32 cellular contexts compared by ENCODE assay signal in genomic region chr1:59427784-59428183, GRCh38.
DNase-seq lines count a peak whose midpoint lies in the region; ATAC-seq and TF ChIP-seq lines count a peak whose summit lies in the region.
"Had no signal": no experiment of that assay in that cellular context is flagged by ENCODE, and none has a peak within 500 bp of the region (broad histone marks: within the 10 kb centered on the region; RNA-seq: fewer than 3 reads in every experiment).

No MANE protein-coding gene starts in this region.

- H3K4me3 ChIP-seq in breast epithelium (no peak overlapping the region), psoas muscle (peak overlapping the region; percentile 14)
- H3K4me3 ChIP-seq: adrenal gland, body of pancreas, dorsolateral prefrontal cortex, gastroesophageal sphincter, HAP-1, lung, mucosa of descending colon, ovary, SJSA1, spleen, tibial artery had no signal

- H3K9me3 Mint-ChIP-seq in Calu3 (ENCODE audit: low read depth, unreplicated experiment): no peaks in the 10 kb centered on the region
- H3K9me3 Mint-ChIP-seq: activated naive CD4-positive, alpha-beta T cell treated with anti-CD3 and anti-CD28 coated beads for 36 hours; CD8-positive, alpha-beta memory T cell; nephron progenitor cell had no signal

- H3K27ac Mint-ChIP-seq in Calu3 (ENCODE audit: unreplicated experiment): peak overlapping the region; percentile 86
- H3K27ac Mint-ChIP-seq: activated CD4-positive, alpha-beta memory T cell treated with anti-CD3 and anti-CD28 coated beads, Interleukin-2, amount 10 ng/mL, durations not matched to agents 7 days and 5 days; activated naive CD4-positive, alpha-beta T cell treated with anti-CD3 and anti-CD28 coated beads for 36 hours; CD8-positive, alpha-beta memory T cell; nephron progenitor cell had no signal

- no peak for DNase-seq in Calu3
- peak; percentile 71 for DNase-seq in NCI-H82 (lab: John Stamatoyannopoulos, UW)
- DNase-seq in breast epithelium (ENCODE audit: low spot score in 2 of 2): no peak
- DNase-seq in psoas muscle: no peak
- no peak for DNase-seq in NOMO-1 (lab: John Stamatoyannopoulos, UW; ENCODE audit: unreplicated experiment in 2 of 2)
- DNase-seq in GDM1 (lab: John Stamatoyannopoulos, UW): no peak
- DNase-seq in H4 (ENCODE audit: low spot score): no peak
- DNase-seq: activated CD4-positive, alpha-beta memory T cell treated with anti-CD3 and anti-CD28 coated beads, Interleukin-2, amount 10 ng/mL, durations not matched to agents 7 days and 5 days; activated CD4-positive, CD25-positive, alpha-beta regulatory T cell treated with anti-CD3 and anti-CD28 coated beads, Interleukin-2, amount 50 U/mL, for 72 hours; activated CD8-positive, alpha-beta memory T cell treated with anti-CD3 and anti-CD28 coated beads, Interleukin-2, amount 50 U/mL, for 4 hours; activated naive CD4-positive, alpha-beta T cell treated with anti-CD3 and anti-CD28 coated beads for 36 hours; body of pancreas; CD8-positive, alpha-beta memory T cell; DMS153; hippocampal formation; mucosa of descending colon; NCI-H1417 treated with DMSO at 0.1 percent for 48 hours; NCI-H2029 treated with DMSO at 0.1 percent for 48 hours; NCI-H69; nephron progenitor cell; ovary; spleen; stimulated activated CD8-positive, alpha-beta memory T cell treated with anti-CD3 and anti-CD28 coated beads, Interleukin-4, amount 100 ng/mL, for 48 hours; T-helper 1 cell; tibial artery had no signal

- H3K4me1 Mint-ChIP-seq in Calu3 (ENCODE audit: low read depth, unreplicated experiment): peaks cover 60% of the 10 kb centered on the region
- H3K4me1 Mint-ChIP-seq: CD8-positive, alpha-beta memory T cell had no signal

- no peak for TF ChIP-seq POLR2A in breast epithelium (IDR thresholded peaks at IDR 0.05)

- H3K27me3 ChIP-seq in breast epithelium (no peaks in the 10 kb centered on the region), psoas muscle (ENCODE audit: insufficient read depth in 3 of 3, low read length in 2 of 3) (no peaks in the 10 kb centered on the region)
- H3K27me3 ChIP-seq: adrenal gland, body of pancreas, dorsolateral prefrontal cortex, gastroesophageal sphincter, ovary, SJSA1, spleen, tibial artery had no signal

- BruUV-seq in Calu3 (replicated peaks; lab: Mats Ljungman, UMichigan): TSS peak; percentile 25

- no peaks in the 10 kb centered on the region for H3K9me3 ChIP-seq in breast epithelium
- no peaks in the 10 kb centered on the region for H3K9me3 ChIP-seq in psoas muscle
- H3K9me3 ChIP-seq: adrenal gland, body of pancreas, gastroesophageal sphincter, HAP-1, mucosa of descending colon, ovary, SJSA1, spleen, tibial artery had no signal

- ATAC-seq in psoas muscle (no peak), GM18907 (IDR thresholded peaks at IDR 0.05; ENCODE audit: unreplicated experiment) (no peak)
- ATAC-seq: body of pancreas, gastroesophageal sphincter, mucosa of descending colon had no signal

- TF ChIP-seq CTCF in Calu3 (IDR thresholded peaks at IDR 0.05; ENCODE audit: unreplicated experiment) (no peak), breast epithelium (IDR thresholded peaks at IDR 0.05) (no peak), psoas muscle (IDR thresholded peaks at IDR 0.05) (no peak)

- H3K27ac ChIP-seq in breast epithelium (peak overlapping the region; percentile 53 to 59), psoas muscle (peak overlapping the region; percentile 90)
- H3K27ac ChIP-seq: adrenal gland, body of pancreas, dorsolateral prefrontal cortex, gastroesophageal sphincter, ovary, SJSA1, spleen, tibial artery had no signal

- no peaks in the 10 kb centered on the region for H3K27me3 Mint-ChIP-seq in Calu3 (ENCODE audit: unreplicated experiment)
- H3K27me3 Mint-ChIP-seq: activated CD4-positive, alpha-beta memory T cell treated with anti-CD3 and anti-CD28 coated beads, Interleukin-2, amount 10 ng/mL, durations not matched to agents 7 days and 5 days; CD8-positive, alpha-beta memory T cell had no signal

- H3K36me3 ChIP-seq in breast epithelium: no peaks in the 10 kb centered on the region
- no peaks in the 10 kb centered on the region for H3K36me3 ChIP-seq in psoas muscle (ENCODE audit: insufficient read depth in 1 of 2, low read depth in 1 of 2)
- H3K36me3 ChIP-seq: adrenal gland, gastroesophageal sphincter, HAP-1, ovary, SJSA1, spleen, tibial artery had no signal

- CTCF ChIA-PET in Calu3 (lab: Charles Lee): interaction anchor here (1.4 kb wide), 1 partner anchor 251 kb away, joined by 7 read pairs; no protein-coding TSS in a partner anchor

- no peaks in the 10 kb centered on the region for H3K36me3 Mint-ChIP-seq in Calu3 (ENCODE audit: insufficient read depth, unreplicated experiment)

- H3K4me3 Mint-ChIP-seq in Calu3 (ENCODE audit: low read depth, unreplicated experiment): peak overlapping the region; percentile 47
- H3K4me3 Mint-ChIP-seq: activated CD4-positive, alpha-beta memory T cell treated with anti-CD3 and anti-CD28 coated beads, Interleukin-2, amount 10 ng/mL, durations not matched to agents 7 days and 5 days; activated naive CD4-positive, alpha-beta T cell treated with anti-CD3 and anti-CD28 coated beads for 36 hours; CD8-positive, alpha-beta memory T cell; nephron progenitor cell had no signal

- intact Hi-C loops in Calu3 (cut with micrococcal nuclease; ENCODE audit: unreplicated experiment): loop anchor here (10.0 kb wide), 1 partner anchor 247 kb away; no protein-coding TSS in a partner anchor
- intact Hi-C loops in breast epithelium (cut with DNase I; ENCODE audit: low total_unique reads): no loop called here
- intact Hi-C loops in psoas muscle (cut with DNase I): loop anchor here (5.0 to 10.0 kb wide), 3 partner anchors 133 to 270 kb away; partner anchors contain the start of gene FGGY (in 1 of the 2)

- H3K4me1 ChIP-seq in breast epithelium: peaks cover 0 to 4% of the 10 kb centered on the region in 2 donors
- peaks cover 64% of the 10 kb centered on the region for H3K4me1 ChIP-seq in psoas muscle
- H3K4me1 ChIP-seq: HAP-1 had no signal
